In genomic region chr2:88637464-88637863, GRCh38 we compare ENCODE assay signal across 19 cellular contexts. TPM values are rescaled to one million over a fixed set of nuclear protein-coding genes. Genes with fewer than 3 reads are reported as not detected.
DNase-seq lines count a peak whose midpoint lies in the region; ATAC-seq and TF ChIP-seq lines count a peak whose summit lies in the region.
"Had no signal": no experiment of that assay in that cellular context is flagged by ENCODE, and none has a peak within 500 bp of the region (broad histone marks: within the 10 kb centered on the region; RNA-seq: fewer than 3 reads in every experiment).

No MANE protein-coding gene starts in this region.

- H3K27me3 ChIP-seq in HUES48 (ENCODE audit: control insufficient read depth, insufficient read depth, low read length): no peaks in the 10 kb centered on the region
- H3K27me3 ChIP-seq: breast epithelium had no signal

- H3K9ac ChIP-seq in HUES48 (ENCODE audit: low read depth, low read length): no peak overlapping the region
- H3K9ac ChIP-seq: BLaER1 treated with 17β-estradiol and CSF1 and Interleukin-3, amounts not matched to agents 10 nM and 100 nM had no signal

- peaks cover 25% of the 10 kb centered on the region for H3K9me3 Mint-ChIP-seq in activated T-helper 2 cell treated with anti-CD3 and anti-CD28 coated beads, Interferon-gamma antibody, Interleukin-2, Interleukin-4, amounts not matched to agents 10 μg/mL and 5 μg/mL and 100 μg/mL, durations not matched to agents 14 hours and 24 hours and 36 hours
- H3K9me3 Mint-ChIP-seq in natural killer cell: peaks cover 0 to 7% of the 10 kb centered on the region in 2 donors

- peak overlapping the region; percentile 76 for H3K27ac Mint-ChIP-seq in activated T-helper 2 cell treated with anti-CD3 and anti-CD28 coated beads, Interferon-gamma antibody, Interleukin-2, Interleukin-4, amounts not matched to agents 10 μg/mL and 5 μg/mL and 100 μg/mL, durations not matched to agents 14 hours and 24 hours and 36 hours
- H3K27ac Mint-ChIP-seq in natural killer cell: peak overlapping the region; percentile 68 to 76
- H3K27ac Mint-ChIP-seq: naive thymus-derived CD8-positive, alpha-beta T cell had no signal

- H3K36me3 ChIP-seq in HUES48 (ENCODE audit: control insufficient read depth, insufficient read depth, low read length): no peaks in the 10 kb centered on the region
- H3K36me3 ChIP-seq: BLaER1 treated with 17β-estradiol and CSF1 and Interleukin-3, amounts not matched to agents 10 nM and 100 nM; breast epithelium; transverse colon; WERI-Rb-1 had no signal

- H3K4me3 ChIP-seq in HUES48 (ENCODE audit: low read depth, low read length): peak overlapping the region; percentile 37; the same call in 1 of the 2 replicates
- H3K4me3 ChIP-seq: BLaER1 treated with 17β-estradiol and CSF1 and Interleukin-3, amounts not matched to agents 10 nM and 100 nM; breast epithelium; skin epidermis; transverse colon had no signal

- peaks cover 13% of the 10 kb centered on the region for H3K4me1 ChIP-seq in HUES48 (ENCODE audit: control insufficient read depth, insufficient read depth, low read length)
- H3K4me1 ChIP-seq: breast epithelium, transverse colon had no signal

- intact Hi-C loops in activated T-helper 2 cell treated with anti-CD3 and anti-CD28 coated beads, Interferon-gamma antibody, Interleukin-2, Interleukin-4, amounts not matched to agents 10 μg/mL and 5 μg/mL and 100 μg/mL, durations not matched to agents 14 hours and 24 hours and 36 hours (cut with micrococcal nuclease): no loop called here
- intact Hi-C loops in natural killer cell (cut with micrococcal nuclease): no loop called here

- peak; percentile 53 for DNase-seq in A172 (ENCODE audit: low spot score)
- DNase-seq in activated T-helper 2 cell treated with anti-CD3 and anti-CD28 coated beads, Interferon-gamma antibody, Interleukin-2, Interleukin-4, amounts not matched to agents 10 μg/mL and 5 μg/mL and 100 μg/mL, durations not matched to agents 14 hours and 24 hours and 36 hours (ENCODE audit: low spot score): no peak
- no peak for DNase-seq in natural killer cell
- DNase-seq in NCI-H510A treated with DMSO at 0.1 percent for 48 hours (lab: John Stamatoyannopoulos, UW): no peak
- no peak for DNase-seq in NCI-H748 (lab: John Stamatoyannopoulos, UW; ENCODE audit: unreplicated experiment)
- DNase-seq in NCI-H2107 (lab: John Stamatoyannopoulos, UW): no peak
- DNase-seq: activated gamma-delta T cell treated with Interleukin-2 at 50 U/mL for 16 hours; effector CD4-positive, alpha-beta T cell; IMR-90; islet precursor cell; naive thymus-derived CD8-positive, alpha-beta T cell; NCI-H1092 treated with DMSO at 0.1 percent for 48 hours; NCI-H1930; transverse colon; WERI-Rb-1 had no signal

- no peaks in the 10 kb centered on the region for H3K27me3 Mint-ChIP-seq in activated T-helper 2 cell treated with anti-CD3 and anti-CD28 coated beads, Interferon-gamma antibody, Interleukin-2, Interleukin-4, amounts not matched to agents 10 μg/mL and 5 μg/mL and 100 μg/mL, durations not matched to agents 14 hours and 24 hours and 36 hours (ENCODE audit: low read depth)
- no peaks in the 10 kb centered on the region for H3K27me3 Mint-ChIP-seq in natural killer cell (ENCODE audit: low read depth in 2 of 2)

- peaks cover 45% of the 10 kb centered on the region for H3K4me1 Mint-ChIP-seq in activated T-helper 2 cell treated with anti-CD3 and anti-CD28 coated beads, Interferon-gamma antibody, Interleukin-2, Interleukin-4, amounts not matched to agents 10 μg/mL and 5 μg/mL and 100 μg/mL, durations not matched to agents 14 hours and 24 hours and 36 hours (ENCODE audit: low read depth)
- H3K4me1 Mint-ChIP-seq in natural killer cell: peaks cover 39 to 42% of the 10 kb centered on the region in 2 donors

- peak overlapping the region; percentile 18 for H3K4me3 Mint-ChIP-seq in activated T-helper 2 cell treated with anti-CD3 and anti-CD28 coated beads, Interferon-gamma antibody, Interleukin-2, Interleukin-4, amounts not matched to agents 10 μg/mL and 5 μg/mL and 100 μg/mL, durations not matched to agents 14 hours and 24 hours and 36 hours (ENCODE audit: low read depth)
- H3K4me3 Mint-ChIP-seq in natural killer cell: peak overlapping the region; percentile 78

- H3K36me3 Mint-ChIP-seq in activated T-helper 2 cell treated with anti-CD3 and anti-CD28 coated beads, Interferon-gamma antibody, Interleukin-2, Interleukin-4, amounts not matched to agents 10 μg/mL and 5 μg/mL and 100 μg/mL, durations not matched to agents 14 hours and 24 hours and 36 hours (ENCODE audit: low read depth): peaks cover 16% of the 10 kb centered on the region
- H3K36me3 Mint-ChIP-seq in natural killer cell: peaks cover 7% of the 10 kb centered on the region

- H3K9me3 ChIP-seq in HUES48 (ENCODE audit: control insufficient read depth, insufficient read depth, low read length): no peaks in the 10 kb centered on the region
- H3K9me3 ChIP-seq: breast epithelium, transverse colon had no signal

- H3K27ac ChIP-seq in HUES48 (ENCODE audit: low read depth, low read length): no peak overlapping the region
- H3K27ac ChIP-seq: BLaER1 treated with 17β-estradiol and CSF1 and Interleukin-3, amounts not matched to agents 10 nM and 100 nM; breast epithelium; skin epidermis; transverse colon; WERI-Rb-1 had no signal

- no peak for ATAC-seq in natural killer cell
- ATAC-seq: naive thymus-derived CD8-positive, alpha-beta T cell had no signal

- no peak for TF ChIP-seq CTCF in natural killer cell (IDR thresholded peaks at IDR 0.05)

RNA-seq across cellular contexts. Expression of gene EIF2AK3, which starts 10.2 kb away (rescaled TPM):
- 17.6 and 23.2 TPM in 2 replicates for total RNA-seq in A172 (2014; rRNA removed; shearing (Covaris generic))
- total RNA-seq in activated T-helper 2 cell treated with anti-CD3 and anti-CD28 coated beads, Interferon-gamma antibody, Interleukin-2, Interleukin-4, amounts not matched to agents 10 μg/mL and 5 μg/mL and 100 μg/mL, durations not matched to agents 14 hours and 24 hours and 36 hours: 20.0 and 22.5 TPM in 2 replicates
- total RNA-seq in natural killer cell: 10 to 100 TPM; 29.9 to 43.7 (median 33.4) TPM

RNA-seq across cellular contexts. Expression of gene RPIA, which starts 54.0 kb away (rescaled TPM):
- 6.4 and 8.8 TPM in 2 replicates for total RNA-seq in A172 (2014; rRNA removed; shearing (Covaris generic))
- total RNA-seq in activated T-helper 2 cell treated with anti-CD3 and anti-CD28 coated beads, Interferon-gamma antibody, Interleukin-2, Interleukin-4, amounts not matched to agents 10 μg/mL and 5 μg/mL and 100 μg/mL, durations not matched to agents 14 hours and 24 hours and 36 hours: 67.1 and 68.4 TPM in 2 replicates
- total RNA-seq in natural killer cell: 10 to 100 TPM; 21.4 to 24.1 (median 22.4) TPM
